13 cellular contexts compared by ENCODE assay signal in genomic region chr14:49940805-49941421, GRCh38. TPM values are rescaled to one million over a fixed set of nuclear protein-coding genes. Genes with fewer than 3 reads are reported as not detected.
DNase-seq lines count a peak whose midpoint lies in the region; ATAC-seq and TF ChIP-seq lines count a peak whose summit lies in the region.
"Had no signal": no experiment of that assay in that cellular context is flagged by ENCODE, and none has a peak within 500 bp of the region (broad histone marks: within the 10 kb centered on the region; RNA-seq: fewer than 3 reads in every experiment).

No MANE protein-coding gene starts in this region.

- H3K27me3 Mint-ChIP-seq in HFFc6 (ENCODE audit: insufficient read depth), result no peaks in the 10 kb centered on the region; the same call in none of the 2 replicates
- no peaks in the 10 kb centered on the region for H3K27me3 Mint-ChIP-seq in activated naive CD8-positive, alpha-beta T cell treated with anti-CD3 and anti-CD28 coated beads, Interleukin-2, amount 50 U/mL, for 24 hours

- H3K4me1 Mint-ChIP-seq in HFFc6 (ENCODE audit: low read depth), result peaks cover 26% of the 10 kb centered on the region
- H3K4me1 Mint-ChIP-seq in activated naive CD8-positive, alpha-beta T cell treated with anti-CD3 and anti-CD28 coated beads, Interleukin-2, amount 50 U/mL, for 24 hours, result peaks cover 50% of the 10 kb centered on the region

- peaks cover 18% of the 10 kb centered on the region for H3K36me3 Mint-ChIP-seq in HFFc6 (ENCODE audit: low read depth)
- H3K36me3 Mint-ChIP-seq in activated naive CD8-positive, alpha-beta T cell treated with anti-CD3 and anti-CD28 coated beads, Interleukin-2, amount 50 U/mL, for 24 hours (ENCODE audit: low read depth), result peaks cover 30% of the 10 kb centered on the region
- H3K36me3 Mint-ChIP-seq: neural progenitor cell had no signal

- DNase-seq in AG20443 (ENCODE audit: low spot score) (peak; percentile 34), HFFc6 (peak; percentile 63), kidney tubule cell (ENCODE audit: low spot score) (peak; percentile 59), MV-4-11 (lab: John Stamatoyannopoulos, UW) (no peak)
- no peak for DNase-seq in activated naive CD8-positive, alpha-beta T cell treated with anti-CD3 and anti-CD28 coated beads, Interleukin-2, amount 50 U/mL, for 24 hours
- DNase-seq: OCI-M1; stimulated activated CD4-positive, alpha-beta T cell treated with anti-CD3 and anti-CD28 coated beads, Interleukin-4, amount 100 ng/mL, for 1 hour; upper lobe of left lung had no signal

- no peak overlapping the region for H3K4me3 Mint-ChIP-seq in HFFc6
- H3K4me3 Mint-ChIP-seq in activated naive CD8-positive, alpha-beta T cell treated with anti-CD3 and anti-CD28 coated beads, Interleukin-2, amount 50 U/mL, for 24 hours, result no peak overlapping the region
- H3K4me3 Mint-ChIP-seq: neural progenitor cell had no signal

- peaks cover 17% of the 10 kb centered on the region for H3K9me3 Mint-ChIP-seq in HFFc6
- H3K9me3 Mint-ChIP-seq in activated naive CD8-positive, alpha-beta T cell treated with anti-CD3 and anti-CD28 coated beads, Interleukin-2, amount 50 U/mL, for 24 hours, result peaks cover 32% of the 10 kb centered on the region

- peak overlapping the region; percentile 14 for H3K27ac Mint-ChIP-seq in HFFc6
- H3K27ac Mint-ChIP-seq in activated naive CD8-positive, alpha-beta T cell treated with anti-CD3 and anti-CD28 coated beads, Interleukin-2, amount 50 U/mL, for 24 hours, result peak overlapping the region; percentile 57
- H3K27ac Mint-ChIP-seq: neural progenitor cell had no signal

- ATAC-seq in activated naive CD8-positive, alpha-beta T cell treated with anti-CD3 and anti-CD28 coated beads, Interleukin-2, amount 50 U/mL, for 24 hours, result no peak
- no peak for ATAC-seq in HG03469 (IDR thresholded peaks at IDR 0.05; ENCODE audit: unreplicated experiment)
- no peak for ATAC-seq in GM18502 (IDR thresholded peaks at IDR 0.05; ENCODE audit: poor library complexity, unreplicated experiment)
- ATAC-seq in HG03342 (IDR thresholded peaks at IDR 0.05; ENCODE audit: unreplicated experiment), result no peak
- ATAC-seq: activated CD4-positive, CD25-positive, alpha-beta regulatory T cell treated with anti-CD3 and anti-CD28 coated beads, Interleukin-2, amount 50 U/mL, for 24 hours had no signal

- TF ChIP-seq CTCF in HFFc6 (IDR thresholded peaks at IDR 0.05), result no peak

RNA-seq across cellular contexts. Expression of gene ARF6, which starts 48.0 kb away (rescaled TPM):
- total RNA-seq in HFFc6 (2021; fragmentation: NEBNext Ultra II Directional; extraction: Animal tissue kit (Norgen Biotek cat#: 25700)), result 100 to 1,000 TPM in 1 of 6 experiments, 10 to 100 TPM in 5; 92.2 to 111 (median 94.7) TPM

Comparison
In these comparisons a context has a peak if more than half of its experiments do, and no peak if none do; other contexts are left out.
1. DNase-seq: peak in AG20443 (single experiment), HFFc6 (single experiment) and kidney tubule cell (single experiment); none in activated naive CD8-positive, alpha-beta T cell treated with anti-CD3 and anti-CD28 coated beads, Interleukin-2, amount 50 U/mL, for 24 hours (single experiment) and MV-4-11 (single experiment).